ENCODE assay signal across 10 cellular contexts in genomic region chr4:53755656-53756055, GRCh38.
"Had no signal": no experiment of that assay in that cellular context is flagged by ENCODE, and none has a peak within 500 bp of the region (broad histone marks: within the 10 kb centered on the region; RNA-seq: fewer than 3 reads in every experiment).

No MANE protein-coding gene starts in this region.

- H2AFZ ChIP-seq: GM23338 had no signal

- FAIRE-seq: H1, H54, HTR-8/SVneo, K562 had no signal

- H3K4me3 ChIP-seq: GM23338, K562 had no signal

- DNase-seq: H9, HCEC 1CT, HFFc6, IMR-90, KG1 had no signal

- ATAC-seq: GM23338, K562 had no signal

- H3K4me2 ChIP-seq: GM23338 had no signal
